10 cellular contexts compared by ENCODE assay signal in the genomic region with DNA sequence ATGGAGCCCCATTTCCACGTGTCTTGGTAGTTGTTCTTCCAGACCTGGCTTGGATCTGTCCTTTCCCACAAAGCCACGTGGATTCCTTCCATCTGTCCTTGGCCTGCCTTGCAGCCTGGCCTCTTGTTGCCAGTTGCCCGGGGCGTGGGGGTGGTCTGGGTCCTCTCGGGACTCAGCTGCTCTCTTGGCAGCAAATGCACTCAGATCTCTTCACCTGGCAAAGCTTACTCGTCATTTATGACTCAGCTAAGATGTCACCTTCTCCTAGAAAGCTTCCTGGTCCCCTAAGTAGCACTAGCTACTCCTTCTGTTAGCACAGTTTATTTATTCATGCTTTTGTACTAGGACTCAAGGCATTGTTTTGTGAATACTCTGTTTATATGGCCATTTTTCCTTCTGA. TPM values are rescaled to one million over a fixed set of nuclear protein-coding genes. Genes with fewer than 3 reads are reported as not detected.
DNase-seq lines count a peak whose midpoint lies in the region; ATAC-seq and TF ChIP-seq lines count a peak whose summit lies in the region.
"Had no signal": no experiment of that assay in that cellular context is flagged by ENCODE, and none has a peak within 500 bp of the region (broad histone marks: within the 10 kb centered on the region; RNA-seq: fewer than 3 reads in every experiment).

No MANE protein-coding gene starts in this region.

- H2BK5ac ChIP-seq in H9 (ENCODE audit: insufficient read length, low read length) = no peak overlapping the region

- H3K9ac ChIP-seq in H9 (ENCODE audit: extremely low read depth, insufficient read length, low read length) = no peak overlapping the region
- no peak overlapping the region for H3K9ac ChIP-seq in skeletal muscle tissue (ENCODE audit: low read depth in 1 of 3, low read length in 3 of 3)

- H3T11ph ChIP-seq in H9 (ENCODE audit: low read length) = no peak overlapping the region

- H3K27ac ChIP-seq in H9 (ENCODE audit: insufficient read length, low read depth, low read length) (no peak overlapping the region), skeletal muscle tissue (ENCODE audit: low read depth, low read length) (peak overlapping the region; percentile 51)
- H3K27ac ChIP-seq: VCaP had no signal

- WGBS in H9 (ENCODE audit: extremely low coverage, insufficient read length, low lambda C conversion rate) = no CpG with 5 or more reads among the region's 6 CpGs

- H3K4ac ChIP-seq in H9 (ENCODE audit: low read depth, low read length) = no peak overlapping the region

- H4K20me1 ChIP-seq in H9 (ENCODE audit: control insufficient read depth, insufficient read depth, insufficient read length) = peaks cover 2% of the 10 kb centered on the region

- H3K4me2 ChIP-seq in H9 (ENCODE audit: insufficient read depth, insufficient read length, low read length) = peak overlapping the region; percentile 45

- no peak overlapping the region for H2BK15ac ChIP-seq in H9 (ENCODE audit: low read depth, low read length)

- no peak overlapping the region for H3K14ac ChIP-seq in H9 (ENCODE audit: insufficient read depth, low read length)

- H3K9me3 ChIP-seq in H9 (ENCODE audit: control insufficient read depth, low read depth, low read length) (no peaks in the 10 kb centered on the region), skeletal muscle tissue (ENCODE audit: control insufficient read depth in 3 of 3, low read length in 3 of 3) (peaks cover 0 to 2% (median 0%) of the 10 kb centered on the region in 3 donors)

- CTCF ChIA-PET in activated CD4-positive, alpha-beta memory T cell treated with anti-CD3 and anti-CD28 coated beads, Interleukin-2, amount 10 ng/mL, durations not matched to agents 7 days and 5 days (lab: Charles Lee) = interaction anchor here (1.1 to 1.4 kb wide), 2 partner anchors 19 to 45 kb away, joined by 3 to 4 read pairs; no protein-coding TSS in a partner anchor

- H3K27me3 ChIP-seq in H9 (ENCODE audit: insufficient read depth, low read length) (no peaks in the 10 kb centered on the region), skeletal muscle tissue (ENCODE audit: control insufficient read depth in 3 of 3, insufficient read depth in 3 of 3, low read length in 3 of 3) (no peaks in the 10 kb centered on the region)

- H3K18ac ChIP-seq in H9 (ENCODE audit: insufficient read length, low read depth, low read length) = peak overlapping the region; percentile 27

- no peak for TF ChIP-seq CTCF in H9 (conservative IDR thresholded peaks at IDR 0.05)
- no peak for TF ChIP-seq CTCF in HFFc6 (IDR thresholded peaks at IDR 0.05)

- H2BK12ac ChIP-seq in H9 (ENCODE audit: insufficient read length, low read depth, low read length) = no peak overlapping the region

- peaks cover 10% of the 10 kb centered on the region for H3K23me2 ChIP-seq in H9 (ENCODE audit: insufficient read length, low read depth, low read length, poor library complexity, severe bottlenecking)

- H3K4me3 Mint-ChIP-seq in H9 (peak overlapping the region; percentile 5 to 77; a peak in 4 of 5 replicates), HFFc6 (no peak overlapping the region)
- H3K4me3 Mint-ChIP-seq in activated CD4-positive, alpha-beta memory T cell treated with anti-CD3 and anti-CD28 coated beads, Interleukin-2, amount 10 ng/mL, durations not matched to agents 7 days and 5 days = no peak overlapping the region

- H3K9me3 Mint-ChIP-seq in H9 = peaks cover 16% of the 10 kb centered on the region in 2 experiments
- H3K9me3 Mint-ChIP-seq in activated CD4-positive, alpha-beta memory T cell treated with anti-CD3 and anti-CD28 coated beads, Interleukin-2, amount 10 ng/mL, durations not matched to agents 7 days and 5 days = peaks cover 16% of the 10 kb centered on the region
- peaks cover 18% of the 10 kb centered on the region for H3K9me3 Mint-ChIP-seq in HFFc6

- H2BK20ac ChIP-seq in H9 (ENCODE audit: low read depth, low read length, poor library complexity, severe bottlenecking) = no peak overlapping the region

- H3K79me2 ChIP-seq in H9 (ENCODE audit: insufficient read depth, low read length) = peaks cover 38% of the 10 kb centered on the region; the same call in 1 of the 2 replicates

- H3K27ac Mint-ChIP-seq in H9 (peak overlapping the region in 2 of 3 experiments; percentile 31 to 93; a peak in 2 of 7 replicates), HFFc6 (no peak overlapping the region)
- peak overlapping the region; percentile 70 for H3K27ac Mint-ChIP-seq in activated CD4-positive, alpha-beta memory T cell treated with anti-CD3 and anti-CD28 coated beads, Interleukin-2, amount 10 ng/mL, durations not matched to agents 7 days and 5 days

- H3K4me1 ChIP-seq in H9 (ENCODE audit: insufficient read depth, low read length) = peaks cover 23% of the 10 kb centered on the region; the same call in 1 of the 2 replicates
- peaks cover 40 to 51% (median 48%) of the 10 kb centered on the region in 3 donors for H3K4me1 ChIP-seq in skeletal muscle tissue (ENCODE audit: control insufficient read depth in 3 of 3, insufficient read depth in 3 of 3, low read length in 3 of 3)

- H3K4me3 ChIP-seq in skeletal muscle tissue (ENCODE audit: low read length in 3 of 3) = peak overlapping the region in 2 of 3 donors; percentile 15 to 20

- H2BK120ac ChIP-seq in H9 (ENCODE audit: low read depth, low read length, poor library complexity, severe bottlenecking) = no peak overlapping the region

- H3K23ac ChIP-seq in H9 (ENCODE audit: insufficient read length, low read depth, low read length) = no peak overlapping the region

- DNase-seq in H9 (no peak), islet precursor cell (peak; percentile 52), AG20443 (ENCODE audit: low spot score) (no peak), DMS114 treated with DMSO at 0.1 percent for 48 hours (lab: John Stamatoyannopoulos, UW; ENCODE audit: unreplicated experiment) (no peak), HFFc6 (no peak)
- no peak for DNase-seq in activated CD4-positive, alpha-beta memory T cell treated with anti-CD3 and anti-CD28 coated beads, Interleukin-2, amount 10 ng/mL, durations not matched to agents 7 days and 5 days
- DNase-seq: NCI-H1048 had no signal

- no peak overlapping the region for H3K56ac ChIP-seq in H9 (ENCODE audit: insufficient read length, low read depth, low read length)

- H2AFZ ChIP-seq in H9 (ENCODE audit: low read length) = no peak overlapping the region

- no peak overlapping the region for H4K91ac ChIP-seq in H9 (ENCODE audit: insufficient read length, low read depth, low read length)

- no peak overlapping the region for H2AK5ac ChIP-seq in H9 (ENCODE audit: insufficient read length, low read length)

- ATAC-seq in GM21381 (IDR thresholded peaks at IDR 0.05; ENCODE audit: unreplicated experiment) = no peak

- H3K79me1 ChIP-seq in H9 (ENCODE audit: insufficient read depth, low read depth, low read length, poor library complexity, severe bottlenecking) = peaks cover 2% of the 10 kb centered on the region

- H4K8ac ChIP-seq in H9 (replicated peaks; ENCODE audit: insufficient read length, low read depth, low read length) = no peak overlapping the region

- H3K27me3 Mint-ChIP-seq in H9 (ENCODE audit: low read depth) = peaks cover 15% of the 10 kb centered on the region
- H3K27me3 Mint-ChIP-seq in activated CD4-positive, alpha-beta memory T cell treated with anti-CD3 and anti-CD28 coated beads, Interleukin-2, amount 10 ng/mL, durations not matched to agents 7 days and 5 days = no peaks in the 10 kb centered on the region
- H3K27me3 Mint-ChIP-seq in HFFc6 (ENCODE audit: insufficient read depth) = peaks cover 5% of the 10 kb centered on the region

- H3K4me1 Mint-ChIP-seq in H9 (peaks cover 76 to 83% of the 10 kb centered on the region in 2 experiments), HFFc6 (ENCODE audit: low read depth) (peaks cover 49% of the 10 kb centered on the region)
- peaks cover 95% of the 10 kb centered on the region for H3K4me1 Mint-ChIP-seq in activated CD4-positive, alpha-beta memory T cell treated with anti-CD3 and anti-CD28 coated beads, Interleukin-2, amount 10 ng/mL, durations not matched to agents 7 days and 5 days

- POLR2A ChIA-PET in activated CD4-positive, alpha-beta memory T cell treated with anti-CD3 and anti-CD28 coated beads, Interleukin-2, amount 10 ng/mL, durations not matched to agents 7 days and 5 days (lab: Charles Lee) = interaction anchor here (1.6 to 3.0 kb wide), 3 partner anchors 11 to 45 kb away, joined by 5 to 43 read pairs (median 7); a partner anchor contains a TSS

- H3K36me3 Mint-ChIP-seq in H9 (ENCODE audit: insufficient read depth in 1 of 3, low read depth in 3 of 3) = peaks cover 19 to 33% (median 19%) of the 10 kb centered on the region in 3 experiments
- H3K36me3 Mint-ChIP-seq in activated CD4-positive, alpha-beta memory T cell treated with anti-CD3 and anti-CD28 coated beads, Interleukin-2, amount 10 ng/mL, durations not matched to agents 7 days and 5 days (ENCODE audit: low read depth) = peaks cover 88% of the 10 kb centered on the region
- peaks cover 23% of the 10 kb centered on the region for H3K36me3 Mint-ChIP-seq in HFFc6 (ENCODE audit: low read depth)

- no peaks in the 10 kb centered on the region for H3K36me3 ChIP-seq in skeletal muscle tissue (ENCODE audit: control insufficient read depth in 3 of 3, insufficient read depth in 3 of 3, low read length in 3 of 3)

- no peak overlapping the region for H4K5ac ChIP-seq in H9 (ENCODE audit: insufficient read length, low read depth, low read length)

RNA-seq across cellular contexts. Expression of a gene that starts 13.6 kb away (rescaled TPM):
- 48.5 and 49.5 TPM in 2 replicates for total RNA-seq in H9 (2021)
- 100 to 1,000 TPM; 126 to 133 TPM for total RNA-seq in activated CD4-positive, alpha-beta memory T cell treated with anti-CD3 and anti-CD28 coated beads, Interleukin-2, amount 10 ng/mL, durations not matched to agents 7 days and 5 days
- total RNA-seq in skeletal muscle tissue = 16.7 TPM
- 10 to 100 TPM in 3 of 6 experiments, 1 to 10 TPM in 3; 6.0 to 11.7 (median 9.2) TPM for total RNA-seq in HFFc6 (2021; fragmentation: NEBNext Ultra II Directional; extraction: Animal tissue kit (Norgen Biotek cat#: 25700))

Comparison
In these comparisons a context has a peak if more than half of its experiments do, and no peak if none do; other contexts are left out.
1. H3K4me3 Mint-ChIP-seq: peak in H9 (2 of 2); none in activated CD4-positive, alpha-beta memory T cell treated with anti-CD3 and anti-CD28 coated beads, Interleukin-2, amount 10 ng/mL, durations not matched to agents 7 days and 5 days (single experiment) and HFFc6 (single experiment).